Comparison of ENCODE assay signal across 8 cellular contexts in genomic region chr15:54082836-54083492, GRCh38.
DNase-seq lines count a peak whose midpoint lies in the region; ATAC-seq and TF ChIP-seq lines count a peak whose summit lies in the region.

No MANE protein-coding gene starts in this region.

- DNase-seq in NCI-H524 (lab: John Stamatoyannopoulos, UW), result peak; percentile 6 to 53
- DNase-seq in NCI-H524 treated with DMSO at 0.1 percent for 48 hours (lab: John Stamatoyannopoulos, UW), result no peak
- DNase-seq in HL-60 (ENCODE audit: low read depth in 1 of 2, low spot score in 1 of 2), result peak in 1 of 2 experiments; percentile 6
- peak in 1 of 4 donors; percentile 6 for DNase-seq in body of pancreas
- DNase-seq in natural killer cell, result no peak
- DNase-seq in AG08395 (ENCODE audit: low spot score), result no peak
- no peak for DNase-seq in anterior cingulate cortex (lab: John Stamatoyannopoulos, UW)

- peaks cover 3 to 6% of the 10 kb centered on the region in 2 donors for H3K27me3 Mint-ChIP-seq in natural killer cell (ENCODE audit: low read depth in 2 of 2)

- H3K27me3 ChIP-seq in HL-60 (ENCODE audit: insufficient read depth, poor library complexity, severe bottlenecking) (peaks cover 2% of the 10 kb centered on the region), body of pancreas (peaks cover 0 to 6% of the 10 kb centered on the region in 2 donors)

- no peak overlapping the region for H3K4me3 Mint-ChIP-seq in natural killer cell

- H3K27ac Mint-ChIP-seq in natural killer cell, result no peak overlapping the region

- 24 to 38% methylated on average over 7 of the region's 7 CpGs for WGBS in body of pancreas, 2 donors

- TF ChIP-seq CTCF in HL-60 (IDR thresholded peaks at IDR 0.05; ENCODE audit: insufficient read depth, low read length), result peak; percentile 63
- TF ChIP-seq CTCF in body of pancreas (IDR thresholded peaks at IDR 0.05), result peak; percentile 40 to 77 (median 57)
- TF ChIP-seq CTCF in natural killer cell (IDR thresholded peaks at IDR 0.05), result peak; percentile 58

- intact Hi-C loops in body of pancreas (cut with DNase I), result no loop called here
- intact Hi-C loops in natural killer cell (cut with micrococcal nuclease), result loop anchor here (2.0 kb wide), 1 partner anchor 1026 kb away; no protein-coding TSS in a partner anchor

- H3K4me1 ChIP-seq in body of pancreas, result no peaks in the 10 kb centered on the region

- no peaks in the 10 kb centered on the region for H3K36me3 Mint-ChIP-seq in natural killer cell

- H3K36me3 ChIP-seq in body of pancreas (replicated peaks in 1 of 2; ENCODE audit: insufficient read depth in 1 of 2, low read depth in 2 of 2), result no peaks in the 10 kb centered on the region

- no peak overlapping the region for H3K27ac ChIP-seq in HL-60 (replicated peaks)
- H3K27ac ChIP-seq in body of pancreas, result no peak overlapping the region

- H3K9me3 ChIP-seq in body of pancreas, result no peaks in the 10 kb centered on the region

- H3K4me1 Mint-ChIP-seq in natural killer cell, result no peaks in the 10 kb centered on the region

- TF ChIP-seq POLR2A in body of pancreas (IDR thresholded peaks at IDR 0.05), result no peak

- ATAC-seq in body of pancreas, result no peak
- ATAC-seq in natural killer cell, result peak in 1 of 3 donors; percentile 33
- ATAC-seq in GM19455 (IDR thresholded peaks at IDR 0.05; ENCODE audit: unreplicated experiment), result no peak

- H3K4me3 ChIP-seq in HL-60 (replicated peaks; ENCODE audit: insufficient read depth, low read length) (no peak overlapping the region), body of pancreas (no peak overlapping the region)

- H3K9me3 Mint-ChIP-seq in natural killer cell, result no peaks in the 10 kb centered on the region

Comparison
In these comparisons a context has a peak if more than half of its experiments do, and no peak if none do; other contexts are left out.
1. DNase-seq: peak in NCI-H524 (2 of 2); none in NCI-H524 treated with DMSO at 0.1 percent for 48 hours (single experiment), natural killer cell (single experiment), AG08395 (single experiment) and anterior cingulate cortex (0 of 58).
2. Peak in every context shown above with its lines, with median percentiles within 50 percentile points of each other: CTCF ChIP-seq.